8 cellular contexts compared by ENCODE assay signal in genomic region chr2:177772529-177772928, GRCh38.
DNase-seq lines count a peak whose midpoint lies in the region; ATAC-seq and TF ChIP-seq lines count a peak whose summit lies in the region.

No MANE protein-coding gene starts in this region.

- intact Hi-C loops in PC-9 (cut with micrococcal nuclease; ENCODE audit: unreplicated experiment): loop anchor here (2.0 to 10.0 kb wide), 3 partner anchors 134 to 646 kb away; no protein-coding TSS in a partner anchor
- intact Hi-C loops in upper lobe of right lung (cut with DNase I): no loop called here

- H3F3A ChIP-seq in PC-9 (ENCODE audit: insufficient read depth, low read depth): no peaks in the 10 kb centered on the region

- POLR2A ChIA-PET in PC-9 (lab: Charles Lee; ENCODE audit: unreplicated experiment): no interaction called here

- H3K4me3 ChIP-seq in PC-9: no peak overlapping the region
- no peak overlapping the region for H3K4me3 ChIP-seq in upper lobe of right lung

- no peaks in the 10 kb centered on the region for H3K79me2 ChIP-seq in PC-9 (ENCODE audit: low read depth)

- TF ChIP-seq CTCF in GM12873 (IDR thresholded peaks at IDR 0.05; ENCODE audit: insufficient read depth, low read depth, low read length, missing control alignments): peak; percentile 51
- peak; percentile 85 for TF ChIP-seq CTCF in PC-9 (conservative IDR thresholded peaks at IDR 0.05)
- peak; percentile 52 for TF ChIP-seq CTCF in upper lobe of right lung (IDR thresholded peaks at IDR 0.05)

- H3K9me3 ChIP-seq in PC-9 (ENCODE audit: insufficient read depth, low read depth) (no peaks in the 10 kb centered on the region; the same call in 1 of the 2 replicates), upper lobe of right lung (no peaks in the 10 kb centered on the region)

- CTCF ChIA-PET in PC-9 (lab: Charles Lee): interaction anchor here (0.5 to 0.9 kb wide), 4 partner anchors 12 to 599 kb away, joined by 3 read pairs; no protein-coding TSS in a partner anchor

- DNase-seq in AG08396 (ENCODE audit: low spot score) (peak; percentile 8), PC-9 (no peak), fibroblast of gingiva (ENCODE audit: low read depth) (peak; percentile 18), upper lobe of right lung (no peak), HuH-7.5 (ENCODE audit: low spot score) (no peak)

- H3K36me3 ChIP-seq in PC-9 (ENCODE audit: low read depth): no peaks in the 10 kb centered on the region
- H3K36me3 ChIP-seq in upper lobe of right lung: no peaks in the 10 kb centered on the region

- H3K27ac ChIP-seq in PC-9 (no peak overlapping the region), upper lobe of right lung (no peak overlapping the region)

- no peak overlapping the region for H2AFZ ChIP-seq in PC-9

- H4K20me1 ChIP-seq in PC-9 (ENCODE audit: insufficient read depth): no peaks in the 10 kb centered on the region

- H3K4me2 ChIP-seq in PC-9: no peak overlapping the region

- no peaks in the 10 kb centered on the region for H3K4me1 ChIP-seq in PC-9 (replicated peaks; ENCODE audit: insufficient read depth)
- no peaks in the 10 kb centered on the region for H3K4me1 ChIP-seq in upper lobe of right lung

- no TSS peak for BruUV-seq in PC-9 (replicated peaks; lab: Mats Ljungman, UMichigan)

- H3K27me3 ChIP-seq in PC-9 (ENCODE audit: insufficient read depth, low read depth): no peaks in the 10 kb centered on the region
- no peaks in the 10 kb centered on the region for H3K27me3 ChIP-seq in upper lobe of right lung

- ATAC-seq in upper lobe of right lung: no peak
- ATAC-seq in HG03342 (IDR thresholded peaks at IDR 0.05; ENCODE audit: unreplicated experiment): no peak
- no peak for ATAC-seq in GM19467 (IDR thresholded peaks at IDR 0.05; ENCODE audit: unreplicated experiment)

- no peaks in the 10 kb centered on the region; the same call in 1 of the 2 replicates for H3K9me2 ChIP-seq in PC-9 (ENCODE audit: insufficient read depth)

Comparison
In these comparisons a context has a peak if more than half of its experiments do, and no peak if none do; other contexts are left out.
1. DNase-seq: peak in AG08396 (single experiment) and fibroblast of gingiva (single experiment); none in PC-9 (0 of 2), upper lobe of right lung (single experiment) and HuH-7.5 (single experiment).
2. Peak in every context shown above with its lines, with median percentiles within 50 percentile points of each other: CTCF ChIP-seq.